Comparison of ENCODE assay signal across 18 cellular contexts in the genomic region with DNA sequence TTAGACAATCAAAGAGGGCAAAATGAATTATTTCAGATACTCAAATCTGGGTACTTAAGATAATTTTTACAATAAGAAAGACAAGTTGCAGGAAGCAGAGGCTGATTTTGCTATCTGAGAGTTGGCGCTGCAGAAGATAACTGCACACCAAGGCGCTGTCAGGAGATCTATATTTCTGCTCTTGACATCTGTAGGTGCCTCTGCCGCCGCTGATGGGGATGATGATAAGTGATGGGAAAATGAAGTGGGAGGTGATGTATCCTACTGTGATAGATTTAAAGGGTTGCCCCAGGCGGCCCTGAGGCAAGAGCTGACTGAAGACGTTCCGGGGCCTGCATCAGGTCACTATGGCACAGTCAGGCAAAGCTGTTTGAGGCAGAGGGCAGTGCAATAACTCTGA.
DNase-seq lines count a peak whose midpoint lies in the region; ATAC-seq and TF ChIP-seq lines count a peak whose summit lies in the region.
"Had no signal": no experiment of that assay in that cellular context is flagged by ENCODE, and none has a peak within 500 bp of the region (broad histone marks: within the 10 kb centered on the region; RNA-seq: fewer than 3 reads in every experiment).

No MANE protein-coding gene starts in this region.

- no peaks in the 10 kb centered on the region for H3K36me3 ChIP-seq in esophagus muscularis mucosa

- intact Hi-C loops in esophagus muscularis mucosa (cut with DNase I) (no loop called here), natural killer cell (cut with micrococcal nuclease) (no loop called here)

- no peak overlapping the region for H3K27ac ChIP-seq in esophagus muscularis mucosa (replicated peaks in 1 of 4)
- H3K27ac ChIP-seq: 22Rv1, C4-2B, PC-9, RWPE1 had no signal

- 91% methylated on average over 7 of the region's 7 CpGs for WGBS in esophagus muscularis mucosa

- peaks cover 0 to 33% (median 30%) of the 10 kb centered on the region in 4 donors for H3K4me1 ChIP-seq in esophagus muscularis mucosa

- no peak for TF ChIP-seq CTCF in esophagus muscularis mucosa (IDR thresholded peaks at IDR 0.05)
- no peak for TF ChIP-seq CTCF in natural killer cell (IDR thresholded peaks at IDR 0.05)

- no peaks in the 10 kb centered on the region for H3K9me3 ChIP-seq in esophagus muscularis mucosa

- peaks cover 0 to 2% of the 10 kb centered on the region in 2 donors for H3K9me3 Mint-ChIP-seq in natural killer cell
- H3K9me3 Mint-ChIP-seq: H9 had no signal

- no peak for TF ChIP-seq POLR2A in esophagus muscularis mucosa (IDR thresholded peaks at IDR 0.05; ENCODE audit: low read depth)

- H3K4me1 Mint-ChIP-seq in natural killer cell: no peaks in the 10 kb centered on the region

- no peak for ATAC-seq in GM18502 (IDR thresholded peaks at IDR 0.05; ENCODE audit: poor library complexity, unreplicated experiment)
- no peak for ATAC-seq in natural killer cell

- DNase-seq in NCI-H1417 (lab: John Stamatoyannopoulos, UW): peak in 2 of 3 experiments; percentile 6 to 43
- no peak for DNase-seq in NCI-H1417 treated with DMSO at 0.1 percent for 48 hours (lab: John Stamatoyannopoulos, UW)
- DNase-seq in NCI-H69 (lab: John Stamatoyannopoulos, UW): peak; percentile 93
- DNase-seq in esophagus muscularis mucosa (ENCODE audit: extremely low spot score): peak; percentile 29
- peak; percentile 75 for DNase-seq in putamen (ENCODE audit: low spot score)
- DNase-seq in activated CD4-positive, alpha-beta T cell treated with anti-CD3 and anti-CD28 coated beads, Interleukin-2, amount 50 U/mL, for 1 hour: no peak
- DNase-seq in natural killer cell: no peak
- DNase-seq: AML-193, H9, MM.1S, NCI-H1092, NCI-H187 treated with DMSO at 0.1 percent for 48 hours, NCI-H748 treated with DMSO at 0.1 percent for 48 hours, PC-9 had no signal

- H3K27me3 ChIP-seq in esophagus muscularis mucosa: no peaks in the 10 kb centered on the region

- H3K36me3 Mint-ChIP-seq in natural killer cell: no peaks in the 10 kb centered on the region

- no peak for TF ChIP-seq EP300 in esophagus muscularis mucosa (IDR thresholded peaks at IDR 0.05)

- H3K27ac Mint-ChIP-seq in natural killer cell: no peak overlapping the region
- H3K27ac Mint-ChIP-seq: H9 had no signal

- H3K27me3 Mint-ChIP-seq in natural killer cell (ENCODE audit: low read depth in 2 of 2): no peaks in the 10 kb centered on the region

- no peak overlapping the region for H3K4me3 Mint-ChIP-seq in natural killer cell
- H3K4me3 Mint-ChIP-seq: H9 had no signal

- H3K4me3 ChIP-seq in esophagus muscularis mucosa: no peak overlapping the region
- H3K4me3 ChIP-seq: PC-9 had no signal

Comparison
In these comparisons a context has a peak if more than half of its experiments do, and no peak if none do; other contexts are left out.
1. DNase-seq: peak in NCI-H1417 (2 of 3), NCI-H69 (single experiment), esophagus muscularis mucosa (single experiment) and putamen (single experiment); none in NCI-H1417 treated with DMSO at 0.1 percent for 48 hours (single experiment), activated CD4-positive, alpha-beta T cell treated with anti-CD3 and anti-CD28 coated beads, Interleukin-2, amount 50 U/mL, for 1 hour (single experiment) and natural killer cell (single experiment).